30 cellular contexts compared by ENCODE assay signal in genomic region chrX:155899366-155899765, GRCh38.
"Had no signal": no experiment of that assay in that cellular context is flagged by ENCODE, and none has a peak within 500 bp of the region (broad histone marks: within the 10 kb centered on the region; RNA-seq: fewer than 3 reads in every experiment).

No MANE protein-coding gene starts in this region.

- H3K27ac ChIP-seq: brain microvascular endothelial cell, coronary artery, dorsolateral prefrontal cortex, heart right ventricle had no signal

- H3K4me3 Mint-ChIP-seq: activated CD4-positive, alpha-beta memory T cell treated with anti-CD3 and anti-CD28 coated beads, Interleukin-2, amount 10 ng/mL, durations not matched to agents 7 days and 5 days; activated CD4-positive, alpha-beta T cell treated with anti-CD3 and anti-CD28 coated beads, Interleukin-2, amount 10 ng/mL, durations not matched to agents 7 days and 5 days; activated naive CD4-positive, alpha-beta T cell treated with anti-CD3 and anti-CD28 coated beads, Interleukin-2, amount 50 U/mL, for 24 hours; activated naive CD8-positive, alpha-beta T cell treated with anti-CD3 and anti-CD28 coated beads for 36 hours; activated T-cell treated with anti-CD3 and anti-CD28 coated beads, Interleukin-2, amount 50 U/mL, for 24 hours; activated T-cell treated with anti-CD3 and anti-CD28 coated beads, Interleukin-2, amount 50 U/mL, for 72 hours; central memory CD8-positive, alpha-beta T cell; dendritic cell treated with granulocyte-macrophage colony-stimulating factor and Interleukin-4, amounts not matched to agents 40 ng/mL and 50 ng/mL, for 4 days; endodermal cell; T-helper 17 cell; T-helper 2 cell treated with Interferon-gamma antibody and Interleukin-4, amounts not matched to agents 5 μg/mL and 100 μg/mL, for 36 hours; WTC11 had no signal

- H3K27me3 Mint-ChIP-seq: activated CD4-positive, alpha-beta memory T cell treated with anti-CD3 and anti-CD28 coated beads, Interleukin-2, amount 10 ng/mL, durations not matched to agents 7 days and 5 days; activated CD4-positive, alpha-beta T cell treated with anti-CD3 and anti-CD28 coated beads, Interleukin-2, amount 10 ng/mL, durations not matched to agents 7 days and 5 days; activated naive CD4-positive, alpha-beta T cell treated with anti-CD3 and anti-CD28 coated beads, Interleukin-2, amount 50 U/mL, for 24 hours; activated naive CD8-positive, alpha-beta T cell treated with anti-CD3 and anti-CD28 coated beads for 36 hours; activated T-cell treated with anti-CD3 and anti-CD28 coated beads, Interleukin-2, amount 50 U/mL, for 24 hours; central memory CD8-positive, alpha-beta T cell; dendritic cell treated with granulocyte-macrophage colony-stimulating factor and Interleukin-4, amounts not matched to agents 40 ng/mL and 50 ng/mL, for 4 days; T-helper 17 cell had no signal

- H3K4me1 Mint-ChIP-seq: activated CD4-positive, alpha-beta memory T cell treated with anti-CD3 and anti-CD28 coated beads, Interleukin-2, amount 10 ng/mL, durations not matched to agents 7 days and 5 days; activated CD4-positive, alpha-beta T cell treated with anti-CD3 and anti-CD28 coated beads, Interleukin-2, amount 10 ng/mL, durations not matched to agents 7 days and 5 days; activated naive CD8-positive, alpha-beta T cell treated with anti-CD3 and anti-CD28 coated beads for 36 hours; central memory CD8-positive, alpha-beta T cell; endodermal cell; T-helper 17 cell; WTC11 had no signal

- H3K9me3 Mint-ChIP-seq: activated CD4-positive, alpha-beta memory T cell treated with anti-CD3 and anti-CD28 coated beads, Interleukin-2, amount 10 ng/mL, durations not matched to agents 7 days and 5 days; activated CD4-positive, alpha-beta T cell treated with anti-CD3 and anti-CD28 coated beads, Interleukin-2, amount 10 ng/mL, durations not matched to agents 7 days and 5 days; activated naive CD4-positive, alpha-beta T cell treated with anti-CD3 and anti-CD28 coated beads, Interleukin-2, amount 50 U/mL, for 24 hours; activated T-cell treated with anti-CD3 and anti-CD28 coated beads, Interleukin-2, amount 50 U/mL, for 24 hours; central memory CD8-positive, alpha-beta T cell had no signal

- H3K27ac Mint-ChIP-seq: activated CD4-positive, alpha-beta memory T cell treated with anti-CD3 and anti-CD28 coated beads, Interleukin-2, amount 10 ng/mL, durations not matched to agents 7 days and 5 days; activated CD4-positive, alpha-beta T cell treated with anti-CD3 and anti-CD28 coated beads, Interleukin-2, amount 10 ng/mL, durations not matched to agents 7 days and 5 days; activated naive CD4-positive, alpha-beta T cell treated with anti-CD3 and anti-CD28 coated beads, Interleukin-2, amount 50 U/mL, for 24 hours; activated naive CD8-positive, alpha-beta T cell treated with anti-CD3 and anti-CD28 coated beads for 36 hours; activated T-cell treated with anti-CD3 and anti-CD28 coated beads, Interleukin-2, amount 50 U/mL, for 24 hours; activated T-cell treated with anti-CD3 and anti-CD28 coated beads, Interleukin-2, amount 50 U/mL, for 72 hours; endodermal cell; T-helper 17 cell; T-helper 2 cell treated with Interferon-gamma antibody and Interleukin-4, amounts not matched to agents 5 μg/mL and 100 μg/mL, for 36 hours; WTC11 had no signal

- H3K27me3 ChIP-seq: brain microvascular endothelial cell, heart right ventricle had no signal

- H3K36me3 ChIP-seq: brain microvascular endothelial cell had no signal

- ATAC-seq: activated T-cell treated with anti-CD3 and anti-CD28 coated beads, Interleukin-2, amount 50 U/mL, for 72 hours; esophagus mucosa; heart right ventricle; T-helper 17 cell; WTC11 had no signal

- DNase-seq: activated CD4-positive, alpha-beta memory T cell treated with anti-CD3 and anti-CD28 coated beads, Interleukin-2, amount 10 ng/mL, durations not matched to agents 7 days and 5 days; activated CD4-positive, alpha-beta T cell treated with anti-CD3 and anti-CD28 coated beads for 1 hour; activated CD4-positive, alpha-beta T cell treated with anti-CD3 and anti-CD28 coated beads for 4 hours; activated CD4-positive, alpha-beta T cell treated with anti-CD3 and anti-CD28 coated beads, Interleukin-2, amount 10 ng/mL, durations not matched to agents 7 days and 5 days; activated CD4-positive, alpha-beta T cell treated with anti-CD3 and anti-CD28 coated beads, Interleukin-2, amount 50 U/mL, for 4 hours; activated CD8-positive, alpha-beta memory T cell treated with anti-CD3 and anti-CD28 coated beads, Interleukin-2, amount 50 U/mL, for 48 hours; activated gamma-delta T cell; activated naive CD4-positive, alpha-beta T cell; activated naive CD8-positive, alpha-beta T cell treated with anti-CD3 and anti-CD28 coated beads for 36 hours; activated T-cell treated with anti-CD3 and anti-CD28 coated beads for 4 hours; activated T-cell treated with anti-CD3 and anti-CD28 coated beads, Interleukin-2, amount 50 U/mL, for 24 hours; activated T-cell treated with anti-CD3 and anti-CD28 coated beads, Interleukin-2, amount 50 U/mL, for 72 hours; amniotic stem cell; anterior cingulate cortex; brain microvascular endothelial cell; dorsolateral prefrontal cortex; effector memory CD4-positive, alpha-beta T cell; endodermal cell; foreskin fibroblast; heart right ventricle; T-helper 1 cell; T-helper 17 cell; T1000 had no signal

- H3K4me3 ChIP-seq: coronary artery, dorsolateral prefrontal cortex, heart right ventricle had no signal

- H3K4me1 ChIP-seq: heart right ventricle had no signal
